In the genomic region with DNA sequence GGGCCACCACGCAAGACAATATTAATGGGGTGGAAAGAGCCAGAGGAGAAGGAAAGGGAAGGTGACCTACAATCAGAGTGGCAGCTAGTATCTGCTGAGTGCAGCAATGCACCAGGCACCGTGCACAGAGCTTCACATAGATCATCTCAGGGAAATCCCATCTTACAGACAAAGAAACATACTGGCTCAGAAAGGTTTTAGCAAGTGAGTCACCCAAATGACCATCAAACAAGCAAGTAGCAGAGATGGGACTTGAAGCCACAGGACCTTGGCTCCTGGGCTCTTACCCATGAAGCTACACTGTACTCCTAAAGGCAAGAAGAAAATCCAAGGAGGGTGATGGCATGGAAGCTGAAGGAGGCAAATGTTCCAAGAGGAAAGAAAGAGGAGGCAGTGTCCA, we compare ENCODE assay signal across 9 cellular contexts. TPM values are rescaled to one million over a fixed set of nuclear protein-coding genes. Genes with fewer than 3 reads are reported as not detected.
DNase-seq lines count a peak whose midpoint lies in the region; ATAC-seq and TF ChIP-seq lines count a peak whose summit lies in the region.
"Had no signal": no experiment of that assay in that cellular context is flagged by ENCODE, and none has a peak within 500 bp of the region (broad histone marks: within the 10 kb centered on the region; RNA-seq: fewer than 3 reads in every experiment).

No MANE protein-coding gene starts in this region.

- H3K4me1 ChIP-seq in endocrine pancreas (ENCODE audit: control insufficient read depth, insufficient read depth, low read length) (peaks cover 29% of the 10 kb centered on the region), gastrocnemius medialis (peaks cover 47 to 52% of the 10 kb centered on the region in 2 donors)

- intact Hi-C loops in gastrocnemius medialis (cut with DNase I; ENCODE audit: low total_unique reads) (no loop called here), lower leg skin (cut with DNase I; ENCODE audit: low total_unique reads) (no loop called here)

- TF ChIP-seq CTCF in gastrocnemius medialis (IDR thresholded peaks at IDR 0.05 in 4 of 5, conservative IDR thresholded peaks at IDR 0.05 in 1 of 5) (no peak), lower leg skin (IDR thresholded peaks at IDR 0.05) (no peak)

- ATAC-seq in GM18907 (IDR thresholded peaks at IDR 0.05; ENCODE audit: unreplicated experiment) (peak; percentile 47), HG03432 (IDR thresholded peaks at IDR 0.05; ENCODE audit: unreplicated experiment) (peak; percentile 46), gastrocnemius medialis (no peak)

- in situ Hi-C loops in gastrocnemius medialis (cut with MboI; ENCODE audit: low sequenced_read_pairs in 4 of 4), result no loop called here

- H3K27ac ChIP-seq in gastrocnemius medialis, result peak overlapping the region; percentile 28 to 56 (median 48)

- TF ChIP-seq POLR2A in gastrocnemius medialis (IDR thresholded peaks at IDR 0.05) (no peak), lower leg skin (IDR thresholded peaks at IDR 0.05) (no peak)

- H3K36me3 ChIP-seq in endocrine pancreas (ENCODE audit: control insufficient read depth, insufficient read depth, low read length) (peaks cover 7% of the 10 kb centered on the region), gastrocnemius medialis (peaks cover 0 to 8% of the 10 kb centered on the region in 2 donors)

- H3K27me3 ChIP-seq in endocrine pancreas (ENCODE audit: control insufficient read depth, insufficient read depth, low read length) (no peaks in the 10 kb centered on the region), gastrocnemius medialis (no peaks in the 10 kb centered on the region)

- H3K4me3 ChIP-seq in endocrine pancreas (ENCODE audit: control insufficient read depth, insufficient read depth, low read length) (peak overlapping the region; percentile 40), gastrocnemius medialis (no peak overlapping the region), lower leg skin (ENCODE audit: low read depth, poor library complexity, severe bottlenecking) (no peak overlapping the region)

- H3K9me3 ChIP-seq in endocrine pancreas (ENCODE audit: control insufficient read depth, low read length) (no peaks in the 10 kb centered on the region), gastrocnemius medialis (no peaks in the 10 kb centered on the region)

- no peak overlapping the region for H3K9ac ChIP-seq in endocrine pancreas (ENCODE audit: control insufficient read depth, insufficient read depth, low read length)

- 73 to 90% methylated on average over 2 of the region's 2 CpGs for WGBS in lower leg skin, 2 donors

- DNase-seq in gastrocnemius medialis (no peak), mucosa of gallbladder (ENCODE audit: low spot score) (no peak), DMS153 treated with DMSO at 0.1 percent for 48 hours (lab: John Stamatoyannopoulos, UW; ENCODE audit: unreplicated experiment) (no peak), NCI-H2227 treated with DMSO at 0.1 percent for 48 hours (lab: John Stamatoyannopoulos, UW) (no peak), lower leg skin (ENCODE audit: low spot score in 2 of 2) (no peak)
- DNase-seq: activated T-cell treated with anti-CD3 and anti-CD28 coated beads, Interleukin-2, amount 50 U/mL, for 24 hours had no signal

RNA-seq across cellular contexts. Expression of a gene that starts 6.8 kb away (rescaled TPM):
- total RNA-seq in gastrocnemius medialis (100 to 1,000 TPM in 2 of 4 donors, 10 to 100 TPM in 2; 59.2 to 181 (median 88.0) TPM), mucosa of gallbladder (327 TPM), lower leg skin (100 to 1,000 TPM in 2 of 4 donors, 10 to 100 TPM in 2; 78.1 to 137 (median 94.2) TPM)

Comparison
In these comparisons a context has a peak if more than half of its experiments do, and no peak if none do; other contexts are left out.
1. ATAC-seq: peak in GM18907 (single experiment) and HG03432 (single experiment); none in gastrocnemius medialis (0 of 2).